26 cellular contexts compared by ENCODE assay signal in the genomic region with DNA sequence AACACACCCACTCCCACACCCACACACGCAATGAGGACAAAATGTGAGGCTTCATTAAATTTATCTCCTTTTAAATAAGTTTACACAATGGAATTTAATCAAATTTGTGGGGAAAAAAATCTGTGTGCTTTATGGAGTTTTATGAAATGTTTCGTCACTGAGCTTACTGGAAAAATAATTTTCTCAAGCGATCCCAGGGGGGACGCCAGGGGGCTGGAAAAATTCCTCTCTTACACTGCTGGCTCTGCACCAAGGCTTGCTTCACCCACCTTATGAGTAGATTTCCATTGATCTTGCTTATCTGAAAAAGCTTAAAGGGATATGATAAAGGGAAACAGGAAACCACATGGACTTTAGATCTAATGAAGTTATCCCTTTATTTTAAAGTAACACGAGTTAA.
DNase-seq lines count a peak whose midpoint lies in the region; ATAC-seq and TF ChIP-seq lines count a peak whose summit lies in the region.
"Had no signal": no experiment of that assay in that cellular context is flagged by ENCODE, and none has a peak within 500 bp of the region (broad histone marks: within the 10 kb centered on the region; RNA-seq: fewer than 3 reads in every experiment).

No MANE protein-coding gene starts in this region.

- ATAC-seq in left ventricle myocardium superior: no peak
- ATAC-seq in GM21381 (IDR thresholded peaks at IDR 0.05; ENCODE audit: unreplicated experiment): no peak
- ATAC-seq: lower lobe of right lung had no signal

- H3K27ac ChIP-seq in HEK293 (ENCODE audit: extremely low read depth, low read depth, low read length): no peak overlapping the region
- H3K27ac ChIP-seq in sigmoid colon: peak overlapping the region; percentile 2 to 79 (median 48)
- H3K27ac ChIP-seq: BLaER1 treated with 17β-estradiol and CSF1 and Interleukin-3, amounts not matched to agents 10 nM and 100 nM; breast epithelium; lower lobe of right lung; suprapubic skin; WERI-Rb-1 had no signal

- TF ChIP-seq CTCF in HEK293 (tag by site-specific recombination; IDR thresholded peaks at IDR 0.05): no peak
- TF ChIP-seq CTCF in sigmoid colon (IDR thresholded peaks at IDR 0.05): no peak
- no peak for TF ChIP-seq CTCF in CD14-positive monocyte (IDR thresholded peaks at IDR 0.05)

- no peak overlapping the region for H3K4me3 Mint-ChIP-seq in CD14-positive monocyte
- no peak overlapping the region for H3K4me3 Mint-ChIP-seq in T-helper 2 cell treated with Interferon-gamma antibody and Interleukin-4, amounts not matched to agents 5 μg/mL and 100 μg/mL, for 36 hours
- H3K4me3 Mint-ChIP-seq: activated naive CD4-positive, alpha-beta T cell treated with anti-CD3 and anti-CD28 coated beads, Interleukin-2, amount 10 ng/mL, durations not matched to agents 7 days and 5 days; activated T-helper 1 cell treated with anti-CD3 and anti-CD28 coated beads, Interleukin-12 subunit alpha, Interleukin-12 subunit beta, Interleukin-2, Interleukin-4 antibody, amounts not matched to agents 30 ng/mL and 10 ng/mL and 1 ng/mL, durations not matched to agents 14 hours and 24 hours and 36 hours; IgD-negative memory B cell had no signal

- CTCF ChIA-PET in HEK293 (lab: Yijun Ruan, JAX): interaction anchor here (0.6 to 1.1 kb wide), 3 partner anchors 57 to 255 kb away, joined by 3 to 4 read pairs (median 3); no protein-coding TSS in a partner anchor

- H3K27me3 ChIP-seq in sigmoid colon: no peaks in the 10 kb centered on the region
- H3K27me3 ChIP-seq: BLaER1 treated with 17β-estradiol and CSF1 and Interleukin-3, amounts not matched to agents 10 nM and 100 nM; breast epithelium; suprapubic skin; uterus had no signal

- DNase-seq in dermis microvascular lymphatic vessel endothelial cell (ENCODE audit: low read depth in 2 of 2) (peak; percentile 17 to 24), left ventricle myocardium superior (peak; percentile 47), sigmoid colon (no peak), NCI-H748 treated with DMSO at 0.1 percent for 48 hours (lab: John Stamatoyannopoulos, UW) (no peak), CD14-positive monocyte (ENCODE audit: low spot score) (no peak)
- DNase-seq in T-helper 2 cell treated with Interferon-gamma antibody and Interleukin-4, amounts not matched to agents 5 μg/mL and 100 μg/mL, for 36 hours (ENCODE audit: low spot score): no peak
- DNase-seq: activated CD4-positive, alpha-beta T cell treated with anti-CD3 and anti-CD28 coated beads, Interleukin-2, amount 50 U/mL, for 1 hour; activated naive CD4-positive, alpha-beta T cell treated with anti-CD3 and anti-CD28 coated beads, Interleukin-2, amount 10 ng/mL, durations not matched to agents 7 days and 5 days; amygdala; Calu3; EL; hypothalamus; lower lobe of right lung; NCI-H1092; NCI-H187; NCI-H526; stimulated activated CD4-positive, alpha-beta T cell treated with anti-CD3 and anti-CD28 coated beads, Interleukin-1b, Interleukin-23, amount 100 ng/mL, for 48 hours; WERI-Rb-1 had no signal

- H3K4me1 Mint-ChIP-seq in CD14-positive monocyte: no peaks in the 10 kb centered on the region
- H3K4me1 Mint-ChIP-seq in T-helper 2 cell treated with Interferon-gamma antibody and Interleukin-4, amounts not matched to agents 5 μg/mL and 100 μg/mL, for 36 hours (ENCODE audit: low read depth): no peaks in the 10 kb centered on the region
- H3K4me1 Mint-ChIP-seq: activated naive CD4-positive, alpha-beta T cell treated with anti-CD3 and anti-CD28 coated beads, Interleukin-2, amount 10 ng/mL, durations not matched to agents 7 days and 5 days; IgD-negative memory B cell had no signal

- H3K4me1 ChIP-seq in HEK293 (ENCODE audit: control insufficient read depth, insufficient read depth, low read length): peaks cover 5% of the 10 kb centered on the region
- H3K4me1 ChIP-seq in sigmoid colon: peaks cover 0 to 45% (median 40%) of the 10 kb centered on the region in 4 donors
- H3K4me1 ChIP-seq: breast epithelium had no signal

- H3K9me3 ChIP-seq in HEK293 (ENCODE audit: control insufficient read depth, insufficient read depth, low read depth, low read length): no peaks in the 10 kb centered on the region
- no peaks in the 10 kb centered on the region for H3K9me3 ChIP-seq in sigmoid colon
- H3K9me3 ChIP-seq: BLaER1 treated with 17β-estradiol and CSF1 and Interleukin-3, amounts not matched to agents 10 nM and 100 nM; breast epithelium; lower lobe of right lung; suprapubic skin; uterus had no signal

- TF ChIP-seq EP300 in sigmoid colon (IDR thresholded peaks at IDR 0.05): no peak

- no peak for TF ChIP-seq POLR2A in sigmoid colon (IDR thresholded peaks at IDR 0.05)

- H3K36me3 Mint-ChIP-seq in CD14-positive monocyte: peaks cover 47 to 56% of the 10 kb centered on the region in 2 donors
- H3K36me3 Mint-ChIP-seq in T-helper 2 cell treated with Interferon-gamma antibody and Interleukin-4, amounts not matched to agents 5 μg/mL and 100 μg/mL, for 36 hours (ENCODE audit: low read depth): no peaks in the 10 kb centered on the region
- H3K36me3 Mint-ChIP-seq: activated naive CD4-positive, alpha-beta T cell treated with anti-CD3 and anti-CD28 coated beads, Interleukin-2, amount 10 ng/mL, durations not matched to agents 7 days and 5 days had no signal

- peaks cover 4 to 16% of the 10 kb centered on the region in 2 experiments; a peak in 2 of 3 replicates for H3K36me3 ChIP-seq in HEK293 (ENCODE audit: control insufficient read depth in 2 of 2, insufficient read depth in 1 of 2, low read length in 2 of 2)
- H3K36me3 ChIP-seq in sigmoid colon: peaks cover 7 to 42% (median 11%) of the 10 kb centered on the region in 4 donors
- H3K36me3 ChIP-seq: breast epithelium, uterus, WERI-Rb-1 had no signal

- H3K9me3 Mint-ChIP-seq in CD14-positive monocyte: peaks cover 0 to 1% (median 0%) of the 10 kb centered on the region in 7 donors
- no peaks in the 10 kb centered on the region for H3K9me3 Mint-ChIP-seq in T-helper 2 cell treated with Interferon-gamma antibody and Interleukin-4, amounts not matched to agents 5 μg/mL and 100 μg/mL, for 36 hours
- H3K9me3 Mint-ChIP-seq: activated naive CD4-positive, alpha-beta T cell treated with anti-CD3 and anti-CD28 coated beads, Interleukin-2, amount 10 ng/mL, durations not matched to agents 7 days and 5 days; activated T-helper 1 cell treated with anti-CD3 and anti-CD28 coated beads, Interleukin-12 subunit alpha, Interleukin-12 subunit beta, Interleukin-2, Interleukin-4 antibody, amounts not matched to agents 30 ng/mL and 10 ng/mL and 1 ng/mL, durations not matched to agents 14 hours and 24 hours and 36 hours had no signal

- no peaks in the 10 kb centered on the region for H3K27me3 Mint-ChIP-seq in CD14-positive monocyte (ENCODE audit: low read depth in 3 of 3)
- H3K27me3 Mint-ChIP-seq in T-helper 2 cell treated with Interferon-gamma antibody and Interleukin-4, amounts not matched to agents 5 μg/mL and 100 μg/mL, for 36 hours (ENCODE audit: low read depth): peaks cover 9% of the 10 kb centered on the region

- intact Hi-C loops in left ventricle myocardium superior (cut with micrococcal nuclease): no loop called here
- intact Hi-C loops in sigmoid colon (cut with DNase I): loop anchor here (5.0 kb wide), 1 partner anchor 163 kb away; the partner anchor contains the start of gene OSBPL1A
- intact Hi-C loops in CD14-positive monocyte (cut with micrococcal nuclease): no loop called here

- no peak overlapping the region for H3K4me3 ChIP-seq in HEK293 (ENCODE audit: low read depth, low read length)
- no peak overlapping the region for H3K4me3 ChIP-seq in sigmoid colon
- H3K4me3 ChIP-seq: BLaER1 treated with 17β-estradiol and CSF1 and Interleukin-3, amounts not matched to agents 10 nM and 100 nM; breast epithelium; lower lobe of right lung; suprapubic skin; uterus had no signal

- POLR2A ChIA-PET in HEK293 (lab: Yijun Ruan, JAX): no interaction called here

- no peak overlapping the region for H3K27ac Mint-ChIP-seq in CD14-positive monocyte
- no peak overlapping the region for H3K27ac Mint-ChIP-seq in T-helper 2 cell treated with Interferon-gamma antibody and Interleukin-4, amounts not matched to agents 5 μg/mL and 100 μg/mL, for 36 hours
- H3K27ac Mint-ChIP-seq: activated naive CD4-positive, alpha-beta T cell treated with anti-CD3 and anti-CD28 coated beads, Interleukin-2, amount 10 ng/mL, durations not matched to agents 7 days and 5 days; activated T-helper 1 cell treated with anti-CD3 and anti-CD28 coated beads, Interleukin-12 subunit alpha, Interleukin-12 subunit beta, Interleukin-2, Interleukin-4 antibody, amounts not matched to agents 30 ng/mL and 10 ng/mL and 1 ng/mL, durations not matched to agents 14 hours and 24 hours and 36 hours; IgD-negative memory B cell had no signal

- 76 to 81% methylated on average over 5 of the region's 5 CpGs for WGBS in sigmoid colon, 2 donors

TF ChIP-seq in HEK293, 187 proteins besides CTCF, POLR2A, EP300 and RAD21:
- peak; percentile 42; the same call in 1 of the 2 replicates for TF ChIP-seq ZFHX2 (tag by site-specific recombination; conservative IDR thresholded peaks at IDR 0.05)
- no peak for TF ChIP-seq MEIS1 (CRISPR knock-in tag; IDR thresholded peaks at IDR 0.05; ENCODE audit: borderline replicate concordance)

Comparison
In these comparisons a context has a peak if more than half of its experiments do, and no peak if none do; other contexts are left out.
1. DNase-seq: peak in dermis microvascular lymphatic vessel endothelial cell (2 of 2) and left ventricle myocardium superior (single experiment); none in sigmoid colon (single experiment), NCI-H748 treated with DMSO at 0.1 percent for 48 hours (single experiment), CD14-positive monocyte (single experiment) and T-helper 2 cell treated with Interferon-gamma antibody and Interleukin-4, amounts not matched to agents 5 μg/mL and 100 μg/mL, for 36 hours (single experiment).